Comparison of ENCODE assay signal across 27 cellular contexts in genomic region chr17:57706761-57707160, GRCh38. TPM values are rescaled to one million over a fixed set of nuclear protein-coding genes. Genes with fewer than 3 reads are reported as not detected.
DNase-seq lines count a peak whose midpoint lies in the region; TF ChIP-seq lines count a peak whose summit lies in the region.
"Had no signal": no experiment of that assay in that cellular context is flagged by ENCODE, and none has a peak within 500 bp of the region (broad histone marks: within the 10 kb centered on the region; RNA-seq: fewer than 3 reads in every experiment).

No MANE protein-coding gene starts in this region.

- no peaks in the 10 kb centered on the region for H3K9me3 Mint-ChIP-seq in type B pancreatic cell
- H3K9me3 Mint-ChIP-seq: activated naive CD4-positive, alpha-beta T cell treated with anti-CD3 and anti-CD28 coated beads, Interleukin-2, amount 50 U/mL, for 24 hours had no signal

- peaks cover 26% of the 10 kb centered on the region for H3K4me1 Mint-ChIP-seq in type B pancreatic cell (ENCODE audit: unreplicated experiment)
- H3K4me1 Mint-ChIP-seq: activated naive CD4-positive, alpha-beta T cell treated with anti-CD3 and anti-CD28 coated beads, Interleukin-2, amount 50 U/mL, for 24 hours had no signal

- no peaks in the 10 kb centered on the region for H3K36me3 Mint-ChIP-seq in type B pancreatic cell
- H3K36me3 Mint-ChIP-seq: activated CD4-positive, alpha-beta memory T cell treated with anti-CD3 and anti-CD28 coated beads for 36 hours had no signal

- H3K27ac Mint-ChIP-seq in type B pancreatic cell: peak overlapping the region; percentile 5
- H3K27ac Mint-ChIP-seq: activated CD4-positive, alpha-beta memory T cell treated with anti-CD3 and anti-CD28 coated beads for 36 hours; T-cell had no signal

- DNase-seq in activated effector memory CD4-positive, alpha-beta T cell treated with anti-CD3 and anti-CD28 coated beads, Interleukin-2, amount 50 U/mL, for 16 hours: peak; percentile 31
- DNase-seq in activated effector memory CD4-positive, alpha-beta T cell treated with Interleukin-2 at 50 U/mL for 16 hours: no peak
- DNase-seq in NCI-H69 (lab: John Stamatoyannopoulos, UW) (peak; percentile 65), left kidney (ENCODE audit: low read depth, low spot score) (peak; percentile 46), type B pancreatic cell (ENCODE audit: extremely low spot score, unreplicated experiment) (no peak), GF-D8 (lab: John Stamatoyannopoulos, UW) (no peak), SHP77 (lab: John Stamatoyannopoulos, UW) (no peak), NOMO-1 (lab: John Stamatoyannopoulos, UW; ENCODE audit: unreplicated experiment in 2 of 2) (no peak)
- DNase-seq: activated CD4-positive, alpha-beta memory T cell treated with anti-CD3 and anti-CD28 coated beads for 36 hours; activated CD4-positive, CD25-positive, alpha-beta regulatory T cell treated with anti-CD3 and anti-CD28 coated beads, Interleukin-2, amount 50 U/mL, for 72 hours; activated CD8-positive, alpha-beta memory T cell treated with anti-CD3 and anti-CD28 coated beads, Interleukin-2, amount 50 U/mL, for 48 hours; amniotic stem cell; BE2C; DMS153; hippocampal formation; Karpas-422; mesenchymal stem cell; NCI-H1436 treated with DMSO at 0.1 percent for 48 hours; RPMI8226; sigmoid colon; stimulated activated CD4-positive, alpha-beta T cell treated with anti-CD3 and anti-CD28 coated beads, Interleukin-4, amount 100 ng/mL, for 1 hour; T-cell; thyroid gland had no signal

- peaks cover 13% of the 10 kb centered on the region for H3K27me3 Mint-ChIP-seq in type B pancreatic cell
- H3K27me3 Mint-ChIP-seq: activated CD4-positive, alpha-beta memory T cell treated with anti-CD3 and anti-CD28 coated beads for 36 hours; activated naive CD4-positive, alpha-beta T cell treated with anti-CD3 and anti-CD28 coated beads, Interleukin-2, amount 50 U/mL, for 24 hours had no signal

- no peak overlapping the region for H3K4me3 Mint-ChIP-seq in type B pancreatic cell
- H3K4me3 Mint-ChIP-seq: activated CD4-positive, alpha-beta memory T cell treated with anti-CD3 and anti-CD28 coated beads for 36 hours; activated naive CD4-positive, alpha-beta T cell treated with anti-CD3 and anti-CD28 coated beads, Interleukin-2, amount 50 U/mL, for 24 hours; T-cell had no signal

- TF ChIP-seq CTCF in type B pancreatic cell (conservative IDR thresholded peaks at IDR 0.05): no peak

RNA-seq across cellular contexts. Expression of gene CCDC182, which starts 38.3 kb away (rescaled TPM):
- not detected in 2 replicates for total RNA-seq in type B pancreatic cell (ENCODE audit: low replicate concordance)
- total RNA-seq: activated CD4-positive, alpha-beta memory T cell treated with anti-CD3 and anti-CD28 coated beads for 36 hours; NCI-H460; OCI-LY7; sigmoid colon; SJSA1; T-cell; thyroid gland had no signal

Comparison
In these comparisons a context has a peak if more than half of its experiments do, and no peak if none do; other contexts are left out.
1. DNase-seq: peak in activated effector memory CD4-positive, alpha-beta T cell treated with anti-CD3 and anti-CD28 coated beads, Interleukin-2, amount 50 U/mL, for 16 hours (single experiment), NCI-H69 (single experiment) and left kidney (single experiment); none in activated effector memory CD4-positive, alpha-beta T cell treated with Interleukin-2 at 50 U/mL for 16 hours (single experiment), type B pancreatic cell (single experiment), GF-D8 (single experiment), SHP77 (0 of 2) and NOMO-1 (0 of 2).